8 cellular contexts compared by ENCODE assay signal in the genomic region with DNA sequence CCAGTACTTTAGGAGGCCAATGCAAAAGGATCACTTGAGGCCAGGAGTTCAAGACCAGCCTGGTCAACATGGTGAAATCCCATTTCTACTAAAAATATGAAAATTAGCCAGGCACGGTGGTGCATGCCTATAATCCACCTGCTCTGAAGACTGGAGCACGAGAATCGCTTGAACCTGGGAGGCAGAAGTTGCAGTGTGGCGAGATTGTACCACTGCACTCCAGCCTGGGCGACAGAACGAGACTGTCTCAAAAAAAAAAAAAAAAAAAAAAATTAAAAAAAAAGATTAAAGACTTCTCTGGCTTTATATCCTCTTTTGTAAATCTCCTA. TPM values are rescaled to one million over a fixed set of nuclear protein-coding genes. Genes with fewer than 3 reads are reported as not detected.
DNase-seq lines count a peak whose midpoint lies in the region; ATAC-seq and TF ChIP-seq lines count a peak whose summit lies in the region.
"Not testable (repeated sequence)": the region's sequence is repeated elsewhere in the genome, so short reads cannot be mapped to it uniquely, and the experiment has no call there.

No MANE protein-coding gene starts in this region.

- H3K27ac Mint-ChIP-seq in CD14-positive monocyte (peak overlapping the region; percentile 82 to 94 (median 91)), activated B cell treated with CpG ODN at 0.5 μM for 24 hours (peak overlapping the region; percentile 87), naive B cell (peak overlapping the region; percentile 89 to 97 (median 91))
- peak overlapping the region; percentile 100 for H3K27ac Mint-ChIP-seq in activated naive CD8-positive, alpha-beta T cell treated with anti-CD3 and anti-CD28 coated beads, Interleukin-2, amount 50 U/mL, for 24 hours

- intact Hi-C loops in CD14-positive monocyte (cut with micrococcal nuclease) = not testable (repeated sequence)
- intact Hi-C loops in activated B cell treated with CpG ODN at 0.5 μM for 24 hours (cut with micrococcal nuclease) = loop anchor here (1.0 to 10.0 kb wide), 5 partner anchors 13 to 624 kb away; partner anchors contain the start of genes PDS5A, RFC1, SMIM14 and WDR19

- H3K4me1 Mint-ChIP-seq in CD14-positive monocyte (peaks cover 35% of the 10 kb centered on the region), activated B cell treated with CpG ODN at 0.5 μM for 24 hours (peaks cover 53% of the 10 kb centered on the region), naive B cell (peaks cover 39 to 62% (median 46%) of the 10 kb centered on the region in 3 donors)
- peaks cover 88% of the 10 kb centered on the region for H3K4me1 Mint-ChIP-seq in activated naive CD8-positive, alpha-beta T cell treated with anti-CD3 and anti-CD28 coated beads, Interleukin-2, amount 50 U/mL, for 24 hours

- POLR2A ChIA-PET in activated B cell treated with CpG ODN at 0.5 μM for 24 hours (lab: Charles Lee) = interaction anchor here (0.7 to 8.0 kb wide), 6 partner anchors 13 to 983 kb away, joined by 3 to 94 read pairs (median 5); partner anchors contain the start of genes LIAS, RFC1 and RPL9

- peak; percentile 6 for ATAC-seq in GM21423 (IDR thresholded peaks at IDR 0.05; ENCODE audit: unreplicated experiment)
- peak; percentile 8 for ATAC-seq in HG03460 (IDR thresholded peaks at IDR 0.05; ENCODE audit: unreplicated experiment)
- ATAC-seq in activated B cell treated with CpG ODN at 0.5 μM for 24 hours (ENCODE audit: low read depth) = peak; percentile 22
- ATAC-seq in activated naive CD8-positive, alpha-beta T cell treated with anti-CD3 and anti-CD28 coated beads, Interleukin-2, amount 50 U/mL, for 24 hours = not testable (repeated sequence)
- ATAC-seq in naive B cell (ENCODE audit: low read depth in 2 of 2) = peak; percentile 28 to 32
- ATAC-seq in stimulated activated naive CD8-positive, alpha-beta T cell treated with anti-CD3 and anti-CD28 coated beads, Interleukin-15, Interleukin-2, amounts not matched to agents 100 U/mL and 50 U/mL, for 24 hours = peak; percentile 21

- not testable (repeated sequence) for H3K9me3 Mint-ChIP-seq in CD14-positive monocyte; activated B cell treated with CpG ODN at 0.5 μM for 24 hours; activated naive CD8-positive, alpha-beta T cell treated with anti-CD3 and anti-CD28 coated beads, Interleukin-2, amount 50 U/mL, for 24 hours; naive B cell

- not testable (repeated sequence) for H3K27me3 Mint-ChIP-seq in CD14-positive monocyte (ENCODE audit: low read depth in 3 of 3); activated B cell treated with CpG ODN at 0.5 μM for 24 hours; activated naive CD8-positive, alpha-beta T cell treated with anti-CD3 and anti-CD28 coated beads, Interleukin-2, amount 50 U/mL, for 24 hours; naive B cell

- H3K36me3 Mint-ChIP-seq in CD14-positive monocyte = peaks cover 24 to 33% of the 10 kb centered on the region in 2 donors
- peaks cover 31% of the 10 kb centered on the region for H3K36me3 Mint-ChIP-seq in activated B cell treated with CpG ODN at 0.5 μM for 24 hours (ENCODE audit: low read depth)
- peaks cover 53% of the 10 kb centered on the region for H3K36me3 Mint-ChIP-seq in activated naive CD8-positive, alpha-beta T cell treated with anti-CD3 and anti-CD28 coated beads, Interleukin-2, amount 50 U/mL, for 24 hours (ENCODE audit: low read depth)
- H3K36me3 Mint-ChIP-seq in naive B cell = peaks cover 18% of the 10 kb centered on the region in 2 donors

- H3K4me3 Mint-ChIP-seq in CD14-positive monocyte (peak overlapping the region; percentile 64 to 86), activated B cell treated with CpG ODN at 0.5 μM for 24 hours (peak overlapping the region; percentile 69), naive B cell (peak overlapping the region; percentile 51 to 88 (median 78))
- H3K4me3 Mint-ChIP-seq in activated naive CD8-positive, alpha-beta T cell treated with anti-CD3 and anti-CD28 coated beads, Interleukin-2, amount 50 U/mL, for 24 hours = peak overlapping the region; percentile 80

- CTCF ChIA-PET in activated B cell treated with CpG ODN at 0.5 μM for 24 hours (lab: Charles Lee) = interaction anchor here (0.7 kb wide), 1 partner anchor 9 kb away, joined by 3 read pairs; no protein-coding TSS in a partner anchor

- not testable (repeated sequence) for DNase-seq in CD14-positive monocyte (ENCODE audit: low spot score); activated B cell treated with CpG ODN at 0.5 μM for 24 hours; activated naive CD8-positive, alpha-beta T cell treated with anti-CD3 and anti-CD28 coated beads, Interleukin-2, amount 50 U/mL, for 24 hours; fibroblast of the aortic adventitia (ENCODE audit: low read depth); naive B cell; stimulated activated naive CD8-positive, alpha-beta T cell treated with anti-CD3 and anti-CD28 coated beads, Interleukin-15, Interleukin-2, amounts not matched to agents 100 U/mL and 50 U/mL, for 24 hours

- TF ChIP-seq CTCF in CD14-positive monocyte (IDR thresholded peaks at IDR 0.05); activated B cell treated with CpG ODN at 0.5 μM for 24 hours (IDR thresholded peaks at IDR 0.05); fibroblast of the aortic adventitia (IDR thresholded peaks at IDR 0.05; ENCODE audit: insufficient read depth, low read length): not testable (repeated sequence)

- peak overlapping the region; percentile 47 for H3K4me3 ChIP-seq in fibroblast of the aortic adventitia (ENCODE audit: low read depth, low read length)

RNA-seq across cellular contexts. Expression of gene RFC1, which starts 13.0 kb away (rescaled TPM):
- polyA plus RNA-seq in CD14-positive monocyte (10 to 100 TPM in 1 of 2 donors, 1 to 10 TPM in 1; 8.7 to 15.0 TPM), naive B cell (ENCODE audit: low read depth in 6 of 6) (10 to 100 TPM in 5 of 6 donors, 1 to 10 TPM in 1; 9.0 to 54.7 (median 37.9) TPM)
- total RNA-seq in activated B cell treated with CpG ODN at 0.5 μM for 24 hours (44.8 and 45.9 TPM in 2 replicates), fibroblast of the aortic adventitia (ENCODE audit: low replicate concordance) (38.9 and 78.5 TPM in 2 replicates)

RNA-seq across cellular contexts. Expression of gene KLB, which starts 53.6 kb away (rescaled TPM):
- polyA plus RNA-seq in CD14-positive monocyte (not detected), naive B cell (ENCODE audit: low read depth in 6 of 6) (under 1 TPM in 5 of 6 donors, not detected in 1; 0.10 to 0.34 (median 0.21) TPM)
- total RNA-seq in activated B cell treated with CpG ODN at 0.5 μM for 24 hours (0.18 and 0.20 TPM in 2 replicates), fibroblast of the aortic adventitia (ENCODE audit: low replicate concordance) (under 0.01 TPM in 1 of 2 replicates, not detected in the other)
